Comparison of ENCODE assay signal across 22 cellular contexts in the genomic region with DNA sequence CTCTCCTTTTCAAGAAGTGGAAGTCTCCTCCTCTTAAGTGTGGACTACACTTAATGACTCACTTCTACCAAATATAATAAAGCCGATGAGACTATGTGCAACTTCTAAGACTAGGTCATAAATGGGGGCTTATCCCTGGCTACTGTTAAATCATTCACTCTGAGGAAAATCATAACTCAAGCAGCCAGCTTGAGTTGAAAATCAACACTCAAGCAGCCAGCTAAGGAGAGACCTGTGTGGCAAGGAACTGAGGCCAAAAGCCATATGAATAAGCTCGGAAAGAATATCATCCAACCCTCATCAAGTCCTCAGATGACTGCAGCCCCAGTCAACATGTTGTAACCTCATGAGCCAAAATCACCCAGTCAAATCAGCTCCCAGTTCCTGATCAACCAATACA. TPM values are rescaled to one million over a fixed set of nuclear protein-coding genes. Genes with fewer than 3 reads are reported as not detected.
DNase-seq lines count a peak whose midpoint lies in the region; ATAC-seq and TF ChIP-seq lines count a peak whose summit lies in the region.
"Had no signal": no experiment of that assay in that cellular context is flagged by ENCODE, and none has a peak within 500 bp of the region (broad histone marks: within the 10 kb centered on the region; RNA-seq: fewer than 3 reads in every experiment).

No MANE protein-coding gene starts in this region.

- ATAC-seq in HG03159 (IDR thresholded peaks at IDR 0.05; ENCODE audit: unreplicated experiment), result no peak
- ATAC-seq: heart right ventricle, K562, right cardiac atrium, WTC11 had no signal

- no peak overlapping the region for H3K4me3 ChIP-seq in NB4 (ENCODE audit: low read depth, low read length)
- H3K4me3 ChIP-seq: heart right ventricle, K562, tibial nerve had no signal

- no peak for TF ChIP-seq POLR2A in NB4 (IDR thresholded peaks at IDR 0.05; ENCODE audit: extremely low read depth, insufficient read length)

- DNase-seq in HCEC 1CT, result peak; percentile 45
- DNase-seq in NB4 (ENCODE audit: low read depth), result peak; percentile 2
- DNase-seq in fibroblast of gingiva (ENCODE audit: low read depth), result peak; percentile 29
- peak; percentile 2 for DNase-seq in renal cortical epithelial cell (ENCODE audit: low read depth)
- no peak for DNase-seq in NCI-H1048 (lab: John Stamatoyannopoulos, UW)
- no peak for DNase-seq in GM20000 (ENCODE audit: low spot score)
- no peak for DNase-seq in cerebellar cortex (ENCODE audit: low spot score)
- DNase-seq: activated CD4-positive, alpha-beta memory T cell treated with anti-CD3 and anti-CD28 coated beads, Interleukin-2, amount 10 ng/mL, durations not matched to agents 7 days and 5 days; activated naive CD4-positive, alpha-beta T cell treated with anti-CD3 and anti-CD28 coated beads, Interleukin-2, amount 10 ng/mL, durations not matched to agents 7 days and 5 days; activated T-cell treated with anti-CD3 and anti-CD28 coated beads, Interleukin-2, amount 50 U/mL, for 1 hour; DMS79; erythroblast; heart right ventricle; NCI-H2171; NCI-H526 treated with DMSO at 0.1 percent for 48 hours; SHP77 treated with DMSO at 0.1 percent for 48 hours; stimulated activated CD4-positive, alpha-beta T cell treated with anti-CD3 and anti-CD28 coated beads, Interleukin-15, amount 100 ng/mL, for 24 hours had no signal

- no peak for TF ChIP-seq CTCF in NB4 (IDR thresholded peaks at IDR 0.05; ENCODE audit: low read depth, low read length)
- no peak for TF ChIP-seq CTCF in GM20000 (IDR thresholded peaks at IDR 0.05; ENCODE audit: extremely low read depth, missing control alignments)

RNA-seq across cellular contexts. Expression of a gene that starts 49.7 kb away (rescaled TPM):
- total RNA-seq in renal cortical epithelial cell, result 32.2 and 54.2 TPM in 2 replicates

Comparison
In these comparisons a context has a peak if more than half of its experiments do, and no peak if none do; other contexts are left out.
1. DNase-seq: peak in HCEC 1CT (single experiment), NB4 (single experiment), fibroblast of gingiva (single experiment) and renal cortical epithelial cell (single experiment); none in NCI-H1048 (single experiment), GM20000 (single experiment) and cerebellar cortex (single experiment).